Comparison of ENCODE assay signal across 1 cellular context in the genomic region with DNA sequence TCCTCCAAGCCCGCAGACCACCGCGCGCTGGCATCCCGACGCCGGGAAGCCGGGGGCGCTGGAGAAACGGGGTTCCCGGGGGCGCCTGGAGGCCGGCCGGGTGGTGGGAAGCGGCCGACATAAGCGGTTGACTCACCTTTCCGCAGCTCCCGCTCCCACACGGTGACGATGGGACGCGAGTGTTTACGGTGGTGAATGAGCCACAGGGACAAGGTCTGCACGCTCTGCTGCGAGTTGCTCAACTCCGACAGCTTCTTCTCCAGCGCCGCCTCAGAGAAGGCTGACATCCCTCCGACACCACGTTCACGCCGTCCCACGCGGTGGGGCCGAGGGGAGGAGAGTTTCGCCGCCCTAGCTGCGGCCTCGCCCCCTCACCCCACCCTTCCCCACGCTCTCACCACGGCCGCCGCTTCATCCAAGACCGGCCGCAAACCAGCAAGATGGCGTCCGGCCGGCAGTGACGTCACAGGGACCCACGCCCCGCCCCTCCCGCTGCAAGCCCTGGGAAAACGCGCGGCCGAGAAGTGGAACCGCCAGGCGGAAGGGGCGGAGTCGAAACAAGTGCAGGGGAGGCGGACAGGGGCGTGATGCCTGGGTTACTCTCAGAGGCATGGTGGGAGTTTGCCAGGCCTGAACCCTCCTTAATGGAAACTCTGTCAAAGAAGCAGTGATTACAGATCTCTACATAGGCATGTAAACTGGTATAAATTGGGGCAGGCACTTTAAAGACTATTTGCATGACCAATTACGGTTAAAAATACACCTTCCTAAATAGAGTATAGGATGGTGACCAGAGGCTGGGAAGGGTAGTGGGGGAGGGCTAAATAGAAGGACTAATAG.
TF ChIP-seq lines count a peak whose summit lies in the region.

A gene with protein sequence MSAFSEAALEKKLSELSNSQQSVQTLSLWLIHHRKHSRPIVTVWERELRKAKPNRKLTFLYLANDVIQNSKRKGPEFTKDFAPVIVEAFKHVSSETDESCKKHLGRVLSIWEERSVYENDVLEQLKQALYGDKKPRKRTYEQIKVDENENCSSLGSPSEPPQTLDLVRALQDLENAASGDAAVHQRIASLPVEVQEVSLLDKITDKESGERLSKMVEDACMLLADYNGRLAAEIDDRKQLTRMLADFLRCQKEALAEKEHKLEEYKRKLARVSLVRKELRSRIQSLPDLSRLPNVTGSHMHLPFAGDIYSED (minus strand): TSS at position 442 of the 840 bp plus-strand sequence. CDS start 155 bp downstream, at position 287.

TF ChIP-seq in WTC11, 78 proteins besides CTCF, POLR2A, EP300 and RAD21 (continued from another document):
- TF ChIP-seq, protein P1, sequence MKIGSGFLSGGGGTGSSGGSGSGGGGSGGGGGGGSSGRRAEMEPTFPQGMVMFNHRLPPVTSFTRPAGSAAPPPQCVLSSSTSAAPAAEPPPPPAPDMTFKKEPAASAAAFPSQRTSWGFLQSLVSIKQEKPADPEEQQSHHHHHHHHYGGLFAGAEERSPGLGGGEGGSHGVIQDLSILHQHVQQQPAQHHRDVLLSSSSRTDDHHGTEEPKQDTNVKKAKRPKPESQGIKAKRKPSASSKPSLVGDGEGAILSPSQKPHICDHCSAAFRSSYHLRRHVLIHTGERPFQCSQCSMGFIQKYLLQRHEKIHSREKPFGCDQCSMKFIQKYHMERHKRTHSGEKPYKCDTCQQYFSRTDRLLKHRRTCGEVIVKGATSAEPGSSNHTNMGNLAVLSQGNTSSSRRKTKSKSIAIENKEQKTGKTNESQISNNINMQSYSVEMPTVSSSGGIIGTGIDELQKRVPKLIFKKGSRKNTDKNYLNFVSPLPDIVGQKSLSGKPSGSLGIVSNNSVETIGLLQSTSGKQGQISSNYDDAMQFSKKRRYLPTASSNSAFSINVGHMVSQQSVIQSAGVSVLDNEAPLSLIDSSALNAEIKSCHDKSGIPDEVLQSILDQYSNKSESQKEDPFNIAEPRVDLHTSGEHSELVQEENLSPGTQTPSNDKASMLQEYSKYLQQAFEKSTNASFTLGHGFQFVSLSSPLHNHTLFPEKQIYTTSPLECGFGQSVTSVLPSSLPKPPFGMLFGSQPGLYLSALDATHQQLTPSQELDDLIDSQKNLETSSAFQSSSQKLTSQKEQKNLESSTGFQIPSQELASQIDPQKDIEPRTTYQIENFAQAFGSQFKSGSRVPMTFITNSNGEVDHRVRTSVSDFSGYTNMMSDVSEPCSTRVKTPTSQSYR (CRISPR knock-in tag; IDR thresholded peaks at IDR 0.05), result no peak
- TF ChIP-seq MYBL2 (CRISPR knock-in tag; IDR thresholded peaks at IDR 0.05) (peak; percentile 83; the same call in 1 of the 2 replicates), CREM (CRISPR knock-in tag; IDR thresholded peaks at IDR 0.05) (peak; percentile 94), ZBTB21 (CRISPR knock-in tag; IDR thresholded peaks at IDR 0.05; ENCODE audit: borderline replicate concordance) (peak; percentile 43; the same call in 1 of the 2 replicates), TP53 (CRISPR knock-in tag; IDR thresholded peaks at IDR 0.05) (0 out of 2 replicates have a peak, but pooled peaks have one; percentile 50), TCF7 (CRISPR knock-in tag; IDR thresholded peaks at IDR 0.05; ENCODE audit: low read depth) (0 out of 2 replicates have a peak, but pooled peaks have one; percentile 26), KAT7 (CRISPR knock-in tag; IDR thresholded peaks at IDR 0.05; ENCODE audit: borderline replicate concordance) (0 out of 2 replicates have a peak, but pooled peaks have one; percentile 85), SP1 (CRISPR knock-in tag; conservative IDR thresholded peaks at IDR 0.05) (peak; percentile 97), ZNF416 (CRISPR knock-in tag; IDR thresholded peaks at IDR 0.05) (0 out of 2 replicates have a peak, but pooled peaks have one; percentile 38), CREB1 (CRISPR knock-in tag; IDR thresholded peaks at IDR 0.05) (peak; percentile 49; the same call in 1 of the 2 replicates), FOXP1 (CRISPR knock-in tag; IDR thresholded peaks at IDR 0.05; ENCODE audit: borderline replicate concordance) (peak; percentile 83; the same call in 1 of the 2 replicates)
- TF ChIP-seq, protein P2, sequence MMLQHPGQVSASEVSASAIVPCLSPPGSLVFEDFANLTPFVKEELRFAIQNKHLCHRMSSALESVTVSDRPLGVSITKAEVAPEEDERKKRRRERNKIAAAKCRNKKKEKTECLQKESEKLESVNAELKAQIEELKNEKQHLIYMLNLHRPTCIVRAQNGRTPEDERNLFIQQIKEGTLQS (CRISPR knock-in tag; conservative IDR thresholded peaks at IDR 0.05), result no peak
- TF ChIP-seq, protein P3, sequence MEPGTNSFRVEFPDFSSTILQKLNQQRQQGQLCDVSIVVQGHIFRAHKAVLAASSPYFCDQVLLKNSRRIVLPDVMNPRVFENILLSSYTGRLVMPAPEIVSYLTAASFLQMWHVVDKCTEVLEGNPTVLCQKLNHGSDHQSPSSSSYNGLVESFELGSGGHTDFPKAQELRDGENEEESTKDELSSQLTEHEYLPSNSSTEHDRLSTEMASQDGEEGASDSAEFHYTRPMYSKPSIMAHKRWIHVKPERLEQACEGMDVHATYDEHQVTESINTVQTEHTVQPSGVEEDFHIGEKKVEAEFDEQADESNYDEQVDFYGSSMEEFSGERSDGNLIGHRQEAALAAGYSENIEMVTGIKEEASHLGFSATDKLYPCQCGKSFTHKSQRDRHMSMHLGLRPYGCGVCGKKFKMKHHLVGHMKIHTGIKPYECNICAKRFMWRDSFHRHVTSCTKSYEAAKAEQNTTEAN (CRISPR knock-in tag; IDR thresholded peaks at IDR 0.05), result peak; percentile 85
- TF ChIP-seq, protein P4, sequence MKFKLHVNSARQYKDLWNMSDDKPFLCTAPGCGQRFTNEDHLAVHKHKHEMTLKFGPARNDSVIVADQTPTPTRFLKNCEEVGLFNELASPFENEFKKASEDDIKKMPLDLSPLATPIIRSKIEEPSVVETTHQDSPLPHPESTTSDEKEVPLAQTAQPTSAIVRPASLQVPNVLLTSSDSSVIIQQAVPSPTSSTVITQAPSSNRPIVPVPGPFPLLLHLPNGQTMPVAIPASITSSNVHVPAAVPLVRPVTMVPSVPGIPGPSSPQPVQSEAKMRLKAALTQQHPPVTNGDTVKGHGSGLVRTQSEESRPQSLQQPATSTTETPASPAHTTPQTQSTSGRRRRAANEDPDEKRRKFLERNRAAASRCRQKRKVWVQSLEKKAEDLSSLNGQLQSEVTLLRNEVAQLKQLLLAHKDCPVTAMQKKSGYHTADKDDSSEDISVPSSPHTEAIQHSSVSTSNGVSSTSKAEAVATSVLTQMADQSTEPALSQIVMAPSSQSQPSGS (CRISPR knock-in tag; IDR thresholded peaks at IDR 0.05; ENCODE audit: borderline replicate concordance, low read depth), result 0 out of 2 replicates have a peak, but pooled peaks have one; percentile 41
- TF ChIP-seq, protein P5, sequence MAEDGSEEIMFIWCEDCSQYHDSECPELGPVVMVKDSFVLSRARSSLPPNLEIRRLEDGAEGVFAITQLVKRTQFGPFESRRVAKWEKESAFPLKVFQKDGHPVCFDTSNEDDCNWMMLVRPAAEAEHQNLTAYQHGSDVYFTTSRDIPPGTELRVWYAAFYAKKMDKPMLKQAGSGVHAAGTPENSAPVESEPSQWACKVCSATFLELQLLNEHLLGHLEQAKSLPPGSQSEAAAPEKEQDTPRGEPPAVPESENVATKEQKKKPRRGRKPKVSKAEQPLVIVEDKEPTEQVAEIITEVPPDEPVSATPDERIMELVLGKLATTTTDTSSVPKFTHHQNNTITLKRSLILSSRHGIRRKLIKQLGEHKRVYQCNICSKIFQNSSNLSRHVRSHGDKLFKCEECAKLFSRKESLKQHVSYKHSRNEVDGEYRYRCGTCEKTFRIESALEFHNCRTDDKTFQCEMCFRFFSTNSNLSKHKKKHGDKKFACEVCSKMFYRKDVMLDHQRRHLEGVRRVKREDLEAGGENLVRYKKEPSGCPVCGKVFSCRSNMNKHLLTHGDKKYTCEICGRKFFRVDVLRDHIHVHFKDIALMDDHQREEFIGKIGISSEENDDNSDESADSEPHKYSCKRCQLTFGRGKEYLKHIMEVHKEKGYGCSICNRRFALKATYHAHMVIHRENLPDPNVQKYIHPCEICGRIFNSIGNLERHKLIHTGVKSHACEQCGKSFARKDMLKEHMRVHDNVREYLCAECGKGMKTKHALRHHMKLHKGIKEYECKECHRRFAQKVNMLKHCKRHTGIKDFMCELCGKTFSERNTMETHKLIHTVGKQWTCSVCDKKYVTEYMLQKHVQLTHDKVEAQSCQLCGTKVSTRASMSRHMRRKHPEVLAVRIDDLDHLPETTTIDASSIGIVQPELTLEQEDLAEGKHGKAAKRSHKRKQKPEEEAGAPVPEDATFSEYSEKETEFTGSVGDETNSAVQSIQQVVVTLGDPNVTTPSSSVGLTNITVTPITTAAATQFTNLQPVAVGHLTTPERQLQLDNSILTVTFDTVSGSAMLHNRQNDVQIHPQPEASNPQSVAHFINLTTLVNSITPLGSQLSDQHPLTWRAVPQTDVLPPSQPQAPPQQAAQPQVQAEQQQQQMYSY (CRISPR knock-in tag; IDR thresholded peaks at IDR 0.05), result no peak
- TF ChIP-seq, protein P6, sequence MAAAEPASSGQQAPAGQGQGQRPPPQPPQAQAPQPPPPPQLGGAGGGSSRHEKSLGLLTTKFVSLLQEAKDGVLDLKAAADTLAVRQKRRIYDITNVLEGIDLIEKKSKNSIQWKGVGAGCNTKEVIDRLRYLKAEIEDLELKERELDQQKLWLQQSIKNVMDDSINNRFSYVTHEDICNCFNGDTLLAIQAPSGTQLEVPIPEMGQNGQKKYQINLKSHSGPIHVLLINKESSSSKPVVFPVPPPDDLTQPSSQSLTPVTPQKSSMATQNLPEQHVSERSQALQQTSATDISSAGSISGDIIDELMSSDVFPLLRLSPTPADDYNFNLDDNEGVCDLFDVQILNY (CRISPR knock-in tag; IDR thresholded peaks at IDR 0.05), result peak; percentile 84; the same call in 1 of the 2 replicates
- TF ChIP-seq, protein P7, sequence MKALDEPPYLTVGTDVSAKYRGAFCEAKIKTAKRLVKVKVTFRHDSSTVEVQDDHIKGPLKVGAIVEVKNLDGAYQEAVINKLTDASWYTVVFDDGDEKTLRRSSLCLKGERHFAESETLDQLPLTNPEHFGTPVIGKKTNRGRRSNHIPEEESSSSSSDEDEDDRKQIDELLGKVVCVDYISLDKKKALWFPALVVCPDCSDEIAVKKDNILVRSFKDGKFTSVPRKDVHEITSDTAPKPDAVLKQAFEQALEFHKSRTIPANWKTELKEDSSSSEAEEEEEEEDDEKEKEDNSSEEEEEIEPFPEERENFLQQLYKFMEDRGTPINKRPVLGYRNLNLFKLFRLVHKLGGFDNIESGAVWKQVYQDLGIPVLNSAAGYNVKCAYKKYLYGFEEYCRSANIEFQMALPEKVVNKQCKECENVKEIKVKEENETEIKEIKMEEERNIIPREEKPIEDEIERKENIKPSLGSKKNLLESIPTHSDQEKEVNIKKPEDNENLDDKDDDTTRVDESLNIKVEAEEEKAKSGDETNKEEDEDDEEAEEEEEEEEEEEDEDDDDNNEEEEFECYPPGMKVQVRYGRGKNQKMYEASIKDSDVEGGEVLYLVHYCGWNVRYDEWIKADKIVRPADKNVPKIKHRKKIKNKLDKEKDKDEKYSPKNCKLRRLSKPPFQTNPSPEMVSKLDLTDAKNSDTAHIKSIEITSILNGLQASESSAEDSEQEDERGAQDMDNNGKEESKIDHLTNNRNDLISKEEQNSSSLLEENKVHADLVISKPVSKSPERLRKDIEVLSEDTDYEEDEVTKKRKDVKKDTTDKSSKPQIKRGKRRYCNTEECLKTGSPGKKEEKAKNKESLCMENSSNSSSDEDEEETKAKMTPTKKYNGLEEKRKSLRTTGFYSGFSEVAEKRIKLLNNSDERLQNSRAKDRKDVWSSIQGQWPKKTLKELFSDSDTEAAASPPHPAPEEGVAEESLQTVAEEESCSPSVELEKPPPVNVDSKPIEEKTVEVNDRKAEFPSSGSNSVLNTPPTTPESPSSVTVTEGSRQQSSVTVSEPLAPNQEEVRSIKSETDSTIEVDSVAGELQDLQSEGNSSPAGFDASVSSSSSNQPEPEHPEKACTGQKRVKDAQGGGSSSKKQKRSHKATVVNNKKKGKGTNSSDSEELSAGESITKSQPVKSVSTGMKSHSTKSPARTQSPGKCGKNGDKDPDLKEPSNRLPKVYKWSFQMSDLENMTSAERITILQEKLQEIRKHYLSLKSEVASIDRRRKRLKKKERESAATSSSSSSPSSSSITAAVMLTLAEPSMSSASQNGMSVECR (CRISPR knock-in tag; IDR thresholded peaks at IDR 0.05; ENCODE audit: borderline replicate concordance), result peak; percentile 6; the same call in 1 of the 2 replicates
